In the genomic region with DNA sequence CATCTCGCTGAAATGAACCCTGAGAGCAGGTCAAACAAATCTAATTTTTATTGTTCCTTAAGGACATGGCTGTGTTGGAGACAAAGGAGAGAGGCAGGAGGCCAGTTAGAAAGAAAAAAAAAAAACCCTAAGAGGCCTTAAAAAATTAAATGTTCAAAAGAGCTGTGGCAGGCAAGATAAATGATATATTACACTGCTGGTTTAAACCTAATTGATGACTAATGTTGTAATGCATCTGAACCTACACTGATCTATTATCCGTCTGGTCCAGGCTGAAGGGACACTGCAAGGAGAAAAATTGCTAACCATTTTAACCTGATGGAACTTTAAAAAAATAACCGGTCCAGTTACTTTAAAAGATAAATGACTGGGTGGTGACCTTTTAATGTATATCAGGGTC, we compare ENCODE assay signal across 16 cellular contexts. TPM values are rescaled to one million over a fixed set of nuclear protein-coding genes. Genes with fewer than 3 reads are reported as not detected.
DNase-seq lines count a peak whose midpoint lies in the region; TF ChIP-seq lines count a peak whose summit lies in the region.
"Had no signal": no experiment of that assay in that cellular context is flagged by ENCODE, and none has a peak within 500 bp of the region (broad histone marks: within the 10 kb centered on the region; RNA-seq: fewer than 3 reads in every experiment).

No MANE protein-coding gene starts in this region.

- H3K9me2 ChIP-seq in SK-N-SH = no peaks in the 10 kb centered on the region

- TF ChIP-seq EP300 in SK-N-SH (IDR thresholded peaks at IDR 0.05; ENCODE audit: borderline replicate concordance in 1 of 2, low read depth in 1 of 2, low read length in 1 of 2) = peak in 1 of 2 experiments; percentile 38; a peak in 1 of 4 replicates

- POLR2A ChIA-PET in SK-N-SH (lab: Yijun Ruan, JAX) = no interaction called here

- H3K4me1 Mint-ChIP-seq in neural crest cell = peaks cover 10% of the 10 kb centered on the region
- H3K4me1 Mint-ChIP-seq: CD4-positive, alpha-beta memory T cell had no signal

- no peak for TF ChIP-seq RAD21 in SK-N-SH (IDR thresholded peaks at IDR 0.05; ENCODE audit: low read length)

- no peak overlapping the region for H3K9ac ChIP-seq in SK-N-SH
- H3K9ac ChIP-seq: BLaER1 treated with 17β-estradiol and CSF1 and Interleukin-3, amounts not matched to agents 10 nM and 100 nM had no signal

- H3K27ac ChIP-seq in SK-N-SH (ENCODE audit: low read depth in 2 of 2, low read length in 1 of 2) = no peak overlapping the region
- H3K27ac ChIP-seq: BLaER1 treated with 17β-estradiol and CSF1 and Interleukin-3, amounts not matched to agents 10 nM and 100 nM; PC-9; RWPE1 had no signal

- H3K27me3 Mint-ChIP-seq in neural crest cell (ENCODE audit: low read depth) = no peaks in the 10 kb centered on the region

- CTCF ChIA-PET in SK-N-SH (lab: Yijun Ruan, JAX) = no interaction called here

- H3K4me3 Mint-ChIP-seq in neural crest cell = no peak overlapping the region
- H3K4me3 Mint-ChIP-seq: CD4-positive, alpha-beta memory T cell had no signal

- no peaks in the 10 kb centered on the region for H3K79me2 ChIP-seq in SK-N-SH (ENCODE audit: insufficient read depth)

- no peaks in the 10 kb centered on the region for H3K36me3 ChIP-seq in SK-N-SH (replicated peaks in 1 of 2; ENCODE audit: control insufficient read depth in 1 of 2, insufficient read depth in 2 of 2, low read length in 1 of 2)
- H3K36me3 ChIP-seq: BLaER1 treated with 17β-estradiol and CSF1 and Interleukin-3, amounts not matched to agents 10 nM and 100 nM had no signal

- H3K36me3 Mint-ChIP-seq in neural crest cell (ENCODE audit: low read depth) = peaks cover under 1% of the 10 kb centered on the region
- H3K36me3 Mint-ChIP-seq: CD4-positive, alpha-beta memory T cell had no signal

- H3K27ac Mint-ChIP-seq in neural crest cell (ENCODE audit: unreplicated experiment) = peak overlapping the region; percentile 2
- H3K27ac Mint-ChIP-seq: CD4-positive, alpha-beta memory T cell had no signal

- H2AFZ ChIP-seq in SK-N-SH (ENCODE audit: low read depth) = no peak overlapping the region
- H2AFZ ChIP-seq: PC-9 had no signal

- H4K20me1 ChIP-seq in SK-N-SH (ENCODE audit: insufficient read depth) = no peaks in the 10 kb centered on the region
- H4K20me1 ChIP-seq: BLaER1 treated with 17β-estradiol and CSF1 and Interleukin-3, amounts not matched to agents 10 nM and 100 nM had no signal

- H3K4me3 ChIP-seq in SK-N-SH (ENCODE audit: low read depth in 2 of 2, low read length in 1 of 2) = no peak overlapping the region
- H3K4me3 ChIP-seq: BLaER1 treated with 17β-estradiol and CSF1 and Interleukin-3, amounts not matched to agents 10 nM and 100 nM; PC-9 had no signal

- WGBS in SK-N-SH (ENCODE audit: low lambda C conversion rate) = 40% methylated on average over 3 of the region's 3 CpGs

- no peaks in the 10 kb centered on the region for H3K9me3 ChIP-seq in SK-N-SH
- H3K9me3 ChIP-seq: BLaER1 treated with 17β-estradiol and CSF1 and Interleukin-3, amounts not matched to agents 10 nM and 100 nM had no signal

- H3K9me3 Mint-ChIP-seq in neural crest cell = no peaks in the 10 kb centered on the region

- no peaks in the 10 kb centered on the region for H3K27me3 ChIP-seq in SK-N-SH (ENCODE audit: insufficient read depth)
- H3K27me3 ChIP-seq: BLaER1 treated with 17β-estradiol and CSF1 and Interleukin-3, amounts not matched to agents 10 nM and 100 nM had no signal

- no peak overlapping the region for H3K4me2 ChIP-seq in SK-N-SH
- H3K4me2 ChIP-seq: BLaER1 treated with 17β-estradiol and CSF1 and Interleukin-3, amounts not matched to agents 10 nM and 100 nM; PC-9 had no signal

- peaks cover 0 to 6% of the 10 kb centered on the region in 2 experiments; a peak in 1 of 4 replicates for H3K4me1 ChIP-seq in SK-N-SH (ENCODE audit: control insufficient read depth in 1 of 2, insufficient read depth in 2 of 2, low read depth in 1 of 2, low read length in 1 of 2)

- DNase-seq in NCI-H1092 treated with DMSO at 0.1 percent for 48 hours (lab: John Stamatoyannopoulos, UW) (peak; percentile 71), NCI-H1092 (lab: John Stamatoyannopoulos, UW) (no peak), NCI-H69 (lab: John Stamatoyannopoulos, UW) (peak; percentile 92), SK-N-SH (no peak), neural crest cell (ENCODE audit: low read depth, low spot score) (no peak), putamen (ENCODE audit: low spot score) (no peak), globus pallidus (ENCODE audit: low spot score) (no peak)
- DNase-seq in stimulated activated naive CD4-positive, alpha-beta T cell (lab: John Stamatoyannopoulos, UW) = no peak
- DNase-seq: 8988T; CD4-positive, alpha-beta memory T cell; NCI-H1694 treated with DMSO at 0.1 percent for 48 hours; NCI-H2107; PC-9; SIG-M5 had no signal

- no peaks in the 10 kb centered on the region for H3F3A ChIP-seq in SK-N-SH (replicated peaks; ENCODE audit: insufficient read depth)

- TF ChIP-seq CTCF in SK-N-SH (IDR thresholded peaks at IDR 0.05) (no peak), neural crest cell (conservative IDR thresholded peaks at IDR 0.05) (no peak)

TF ChIP-seq in SK-N-SH, 30 proteins besides CTCF, POLR2A, EP300 and RAD21:
- TF ChIP-seq FOSL2 (IDR thresholded peaks at IDR 0.05; ENCODE audit: borderline replicate concordance, low read depth) = peak; percentile 43; the same call in 1 of the 2 replicates
- peak; percentile 47 for TF ChIP-seq TCF12 (IDR thresholded peaks at IDR 0.05)
- 0 out of 2 replicates have a peak, but pooled peaks have one; percentile 23 for TF ChIP-seq SIN3A (IDR thresholded peaks at IDR 0.05; ENCODE audit: borderline replicate concordance, low read depth, low read length)
- peak; percentile 25; the same call in 1 of the 2 replicates for TF ChIP-seq POLR2AphosphoS5 (IDR thresholded peaks at IDR 0.05; ENCODE audit: low read depth, low read length)
- TF ChIP-seq JUND (IDR thresholded peaks at IDR 0.05) = peak; percentile 67
- no peak for TF ChIP-seq TEAD4 (IDR thresholded peaks at IDR 0.05; ENCODE audit: borderline replicate concordance, insufficient read depth)
- TF ChIP-seq, protein P1, sequence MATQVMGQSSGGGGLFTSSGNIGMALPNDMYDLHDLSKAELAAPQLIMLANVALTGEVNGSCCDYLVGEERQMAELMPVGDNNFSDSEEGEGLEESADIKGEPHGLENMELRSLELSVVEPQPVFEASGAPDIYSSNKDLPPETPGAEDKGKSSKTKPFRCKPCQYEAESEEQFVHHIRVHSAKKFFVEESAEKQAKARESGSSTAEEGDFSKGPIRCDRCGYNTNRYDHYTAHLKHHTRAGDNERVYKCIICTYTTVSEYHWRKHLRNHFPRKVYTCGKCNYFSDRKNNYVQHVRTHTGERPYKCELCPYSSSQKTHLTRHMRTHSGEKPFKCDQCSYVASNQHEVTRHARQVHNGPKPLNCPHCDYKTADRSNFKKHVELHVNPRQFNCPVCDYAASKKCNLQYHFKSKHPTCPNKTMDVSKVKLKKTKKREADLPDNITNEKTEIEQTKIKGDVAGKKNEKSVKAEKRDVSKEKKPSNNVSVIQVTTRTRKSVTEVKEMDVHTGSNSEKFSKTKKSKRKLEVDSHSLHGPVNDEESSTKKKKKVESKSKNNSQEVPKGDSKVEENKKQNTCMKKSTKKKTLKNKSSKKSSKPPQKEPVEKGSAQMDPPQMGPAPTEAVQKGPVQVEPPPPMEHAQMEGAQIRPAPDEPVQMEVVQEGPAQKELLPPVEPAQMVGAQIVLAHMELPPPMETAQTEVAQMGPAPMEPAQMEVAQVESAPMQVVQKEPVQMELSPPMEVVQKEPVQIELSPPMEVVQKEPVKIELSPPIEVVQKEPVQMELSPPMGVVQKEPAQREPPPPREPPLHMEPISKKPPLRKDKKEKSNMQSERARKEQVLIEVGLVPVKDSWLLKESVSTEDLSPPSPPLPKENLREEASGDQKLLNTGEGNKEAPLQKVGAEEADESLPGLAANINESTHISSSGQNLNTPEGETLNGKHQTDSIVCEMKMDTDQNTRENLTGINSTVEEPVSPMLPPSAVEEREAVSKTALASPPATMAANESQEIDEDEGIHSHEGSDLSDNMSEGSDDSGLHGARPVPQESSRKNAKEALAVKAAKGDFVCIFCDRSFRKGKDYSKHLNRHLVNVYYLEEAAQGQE (IDR thresholded peaks at IDR 0.05; ENCODE audit: low read depth, low read length) = no peak
- TF ChIP-seq, protein P2, sequence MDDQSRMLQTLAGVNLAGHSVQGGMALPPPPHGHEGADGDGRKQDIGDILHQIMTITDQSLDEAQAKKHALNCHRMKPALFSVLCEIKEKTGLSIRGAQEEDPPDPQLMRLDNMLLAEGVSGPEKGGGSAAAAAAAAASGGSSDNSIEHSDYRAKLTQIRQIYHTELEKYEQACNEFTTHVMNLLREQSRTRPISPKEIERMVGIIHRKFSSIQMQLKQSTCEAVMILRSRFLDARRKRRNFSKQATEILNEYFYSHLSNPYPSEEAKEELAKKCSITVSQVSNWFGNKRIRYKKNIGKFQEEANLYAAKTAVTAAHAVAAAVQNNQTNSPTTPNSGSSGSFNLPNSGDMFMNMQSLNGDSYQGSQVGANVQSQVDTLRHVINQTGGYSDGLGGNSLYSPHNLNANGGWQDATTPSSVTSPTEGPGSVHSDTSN (IDR thresholded peaks at IDR 0.05) = peak; percentile 91

RNA-seq across cellular contexts. Expression of a gene that starts 58.4 kb away (rescaled TPM):
- 10.3 and 13.3 TPM in 2 replicates for polyA plus RNA-seq in SK-N-SH (2012; rRNA removed)
- polyA plus RNA-seq in SK-N-SH (2012; cell fraction: cytosol; rRNA removed) = 10.1 and 11.0 TPM in 2 replicates
- 6.0 and 9.4 TPM in 2 replicates for polyA plus RNA-seq in SK-N-SH (2012; cell fraction: nucleus; rRNA removed)
- total RNA-seq in neural crest cell = 14.0 and 16.4 TPM in 2 replicates

Comparison
In these comparisons a context has a peak if more than half of its experiments do, and no peak if none do; other contexts are left out.
1. DNase-seq: peak in NCI-H1092 treated with DMSO at 0.1 percent for 48 hours (single experiment) and NCI-H69 (single experiment); none in NCI-H1092 (single experiment), SK-N-SH (single experiment), neural crest cell (single experiment), stimulated activated naive CD4-positive, alpha-beta T cell (0 of 6), putamen (single experiment) and globus pallidus (single experiment).